8 cellular contexts compared by ENCODE assay signal in the genomic region with DNA sequence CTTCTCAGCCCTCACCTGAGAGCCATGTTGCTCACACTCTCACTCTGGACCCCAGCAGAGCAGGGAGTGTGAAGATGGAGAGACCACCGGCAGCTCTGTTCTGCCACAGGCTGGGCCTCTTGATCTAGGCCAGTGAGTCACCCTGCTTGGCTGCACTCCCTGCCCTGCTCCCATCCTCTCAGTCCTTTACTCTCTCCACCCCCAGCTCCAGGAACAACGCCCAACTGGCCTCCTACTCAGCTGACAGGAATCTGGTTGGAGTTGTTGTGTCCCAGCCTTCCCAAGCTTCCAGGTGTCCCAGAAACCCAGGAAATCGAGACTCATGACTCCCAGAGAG. TPM values are rescaled to one million over a fixed set of nuclear protein-coding genes. Genes with fewer than 3 reads are reported as not detected.
DNase-seq lines count a peak whose midpoint lies in the region; ATAC-seq and TF ChIP-seq lines count a peak whose summit lies in the region.

PSORS1C1 (plus strand) TSS at position 261 of the 337 bp plus-strand sequence. CDS start 14,833 bp downstream, outside the sequence.

- H3K4me3 ChIP-seq in prostate gland = peak within 1 kb of the TSS in 1 of 2 donors; percentile 13

- peaks cover 15% of the 10 kb centered on the region for H3K27me3 Mint-ChIP-seq in stimulated activated naive CD8-positive, alpha-beta T cell treated with anti-CD3 and anti-CD28 coated beads, Interleukin-15, amount 100 ng/mL, for 72 hours

- H3K27ac Mint-ChIP-seq in stimulated activated naive CD8-positive, alpha-beta T cell treated with anti-CD3 and anti-CD28 coated beads, Interleukin-15, amount 100 ng/mL, for 72 hours = peak within 1 kb of the TSS in 1 of 2 donors; percentile 59

- DNase-seq in Caki2 (ENCODE audit: low read depth) (peak; percentile 80), T1000 (lab: John Stamatoyannopoulos, UW) (peak; percentile 72), cardiac septum (ENCODE audit: low spot score) (peak; percentile 91), prostate gland (ENCODE audit: low spot score) (peak; percentile 80), NOMO-1 (lab: John Stamatoyannopoulos, UW; ENCODE audit: unreplicated experiment in 2 of 2) (no peak)
- DNase-seq in activated CD4-positive, alpha-beta T cell treated with anti-CD3 and anti-CD28 coated beads, Interleukin-2, amount 50 U/mL, for 48 hours = no peak
- DNase-seq in stimulated activated naive CD8-positive, alpha-beta T cell treated with anti-CD3 and anti-CD28 coated beads, Interleukin-15, amount 100 ng/mL, for 72 hours = no peak

- WGBS in prostate gland = 6% methylated on average over 3 of the region's 3 CpGs

- ATAC-seq in HG02973 (IDR thresholded peaks at IDR 0.05; ENCODE audit: unreplicated experiment) = no peak
- no peak for ATAC-seq in stimulated activated naive CD8-positive, alpha-beta T cell treated with anti-CD3 and anti-CD28 coated beads, Interleukin-15, amount 100 ng/mL, for 72 hours

- H3K4me1 ChIP-seq in prostate gland (replicated peaks) = peaks cover 5% of the 10 kb centered on the region

- H3K36me3 ChIP-seq in prostate gland = no peaks in the 10 kb centered on the region

- no peaks in the 10 kb centered on the region for H3K4me1 Mint-ChIP-seq in stimulated activated naive CD8-positive, alpha-beta T cell treated with anti-CD3 and anti-CD28 coated beads, Interleukin-15, amount 100 ng/mL, for 72 hours

- H3K4me3 Mint-ChIP-seq in stimulated activated naive CD8-positive, alpha-beta T cell treated with anti-CD3 and anti-CD28 coated beads, Interleukin-15, amount 100 ng/mL, for 72 hours = no peak within 1 kb of the TSS

- no peak for TF ChIP-seq POLR2A in prostate gland (IDR thresholded peaks at IDR 0.05)

- in situ Hi-C loops in Caki2 (cut with HindIII; ENCODE audit: low pct_unique_long_range_greater_than_20kb, low sequenced_read_pairs) = no loop called here

- no peaks in the 10 kb centered on the region for H3K9me3 Mint-ChIP-seq in stimulated activated naive CD8-positive, alpha-beta T cell treated with anti-CD3 and anti-CD28 coated beads, Interleukin-15, amount 100 ng/mL, for 72 hours

- H3K9me3 ChIP-seq in prostate gland = no peaks in the 10 kb centered on the region

- intact Hi-C loops in cardiac septum (cut with DNase I) = no loop called here
- intact Hi-C loops in prostate gland (cut with DNase I) = no loop called here

- H3K27ac ChIP-seq in prostate gland = peak within 1 kb of the TSS; percentile 61 to 76

- peaks cover 2% of the 10 kb centered on the region for H3K27me3 ChIP-seq in prostate gland (replicated peaks; ENCODE audit: insufficient read depth)

- no peak for TF ChIP-seq CTCF in prostate gland (IDR thresholded peaks at IDR 0.05)

RNA-seq across cellular contexts. Expression of gene PSORS1C1, which starts in this region (rescaled TPM):
- 0.20 and 1.8 TPM in 2 replicates for total RNA-seq in Caki2 (2014; rRNA removed; shearing (Covaris generic); ENCODE audit: low replicate concordance)
- total RNA-seq in cardiac septum = 3.9 TPM
- total RNA-seq in prostate gland = 1 to 10 TPM; 1.2 to 3.5 TPM

Comparison
In these comparisons a context has a peak if more than half of its experiments do, and no peak if none do; other contexts are left out.
1. DNase-seq: peak in Caki2 (single experiment), T1000 (single experiment), cardiac septum (single experiment) and prostate gland (single experiment); none in activated CD4-positive, alpha-beta T cell treated with anti-CD3 and anti-CD28 coated beads, Interleukin-2, amount 50 U/mL, for 48 hours (0 of 2), NOMO-1 (0 of 2) and stimulated activated naive CD8-positive, alpha-beta T cell treated with anti-CD3 and anti-CD28 coated beads, Interleukin-15, amount 100 ng/mL, for 72 hours (0 of 2).